Comparison of ENCODE assay signal across 28 cellular contexts in genomic region chr1:31272369-31272768, GRCh38. TPM values are rescaled to one million over a fixed set of nuclear protein-coding genes. Genes with fewer than 3 reads are reported as not detected.
"Had no signal": no experiment of that assay in that cellular context is flagged by ENCODE, and none has a peak within 500 bp of the region (broad histone marks: within the 10 kb centered on the region; RNA-seq: fewer than 3 reads in every experiment).

No MANE protein-coding gene starts in this region.

- H3K27me3 ChIP-seq: brain microvascular endothelial cell, cardiac muscle cell had no signal

- H3K27me3 Mint-ChIP-seq: activated CD4-positive, alpha-beta memory T cell treated with anti-CD3 and anti-CD28 coated beads for 36 hours; activated CD4-positive, alpha-beta T cell treated with anti-CD3 and anti-CD28 coated beads, Interleukin-2, amount 10 ng/mL, durations not matched to agents 7 days and 5 days; activated naive CD4-positive, alpha-beta T cell treated with anti-CD3 and anti-CD28 coated beads, Interleukin-2, amount 10 ng/mL, durations not matched to agents 7 days and 5 days; activated naive CD8-positive, alpha-beta T cell treated with anti-CD3 and anti-CD28 coated beads for 36 hours; T-cell had no signal

- H3K4me3 Mint-ChIP-seq: activated CD4-positive, alpha-beta memory T cell treated with anti-CD3 and anti-CD28 coated beads for 36 hours; activated CD4-positive, alpha-beta T cell treated with anti-CD3 and anti-CD28 coated beads, Interleukin-2, amount 10 ng/mL, durations not matched to agents 7 days and 5 days; activated naive CD4-positive, alpha-beta T cell treated with anti-CD3 and anti-CD28 coated beads, Interleukin-2, amount 10 ng/mL, durations not matched to agents 7 days and 5 days; activated naive CD8-positive, alpha-beta T cell treated with anti-CD3 and anti-CD28 coated beads for 36 hours; T-cell had no signal

- H3K27ac Mint-ChIP-seq: activated CD4-positive, alpha-beta memory T cell treated with anti-CD3 and anti-CD28 coated beads for 36 hours; activated CD4-positive, alpha-beta T cell treated with anti-CD3 and anti-CD28 coated beads, Interleukin-2, amount 10 ng/mL, durations not matched to agents 7 days and 5 days; activated naive CD4-positive, alpha-beta T cell treated with anti-CD3 and anti-CD28 coated beads, Interleukin-2, amount 10 ng/mL, durations not matched to agents 7 days and 5 days; activated naive CD8-positive, alpha-beta T cell treated with anti-CD3 and anti-CD28 coated beads for 36 hours; activated T-helper 2 cell treated with anti-CD3 and anti-CD28 coated beads, Interferon-gamma antibody, Interleukin-2, Interleukin-4, amounts not matched to agents 10 μg/mL and 5 μg/mL and 100 μg/mL, durations not matched to agents 14 hours and 24 hours and 36 hours; T-cell had no signal

- DNase-seq: activated CD4-positive, alpha-beta memory T cell treated with anti-CD3 and anti-CD28 coated beads for 36 hours; activated CD4-positive, alpha-beta T cell treated with anti-CD3 and anti-CD28 coated beads, Interleukin-2, amount 10 ng/mL, durations not matched to agents 7 days and 5 days; activated CD4-positive, CD25-positive, alpha-beta regulatory T cell; activated CD8-positive, alpha-beta memory T cell treated with anti-CD3 and anti-CD28 coated beads for 24 hours; activated gamma-delta T cell treated with Interleukin-2 at 50 U/mL for 16 hours; activated naive CD4-positive, alpha-beta T cell treated with anti-CD3 and anti-CD28 coated beads, Interleukin-2, amount 10 ng/mL, durations not matched to agents 7 days and 5 days; activated naive CD8-positive, alpha-beta T cell treated with anti-CD3 and anti-CD28 coated beads for 36 hours; activated T-cell treated with anti-CD3 and anti-CD28 coated beads, Interleukin-2, amount 50 U/mL, for 48 hours; brain microvascular endothelial cell; MM.1S; NCI-H1105; NCI-H1436; NCI-H1694 treated with DMSO at 0.1 percent for 48 hours; NCI-H2081; NCI-H446; NCI-H524; NCI-H774; NK-92 treated with Interleukin-12 subunit alpha and Interleukin-12 subunit beta, amount 100 ng/mL, for 24 hours; OCI-M1; RPMI8226; T-cell; T-helper 2 cell; T1000 had no signal

- H3K4me1 Mint-ChIP-seq: activated naive CD4-positive, alpha-beta T cell treated with anti-CD3 and anti-CD28 coated beads, Interleukin-2, amount 10 ng/mL, durations not matched to agents 7 days and 5 days had no signal

- H3K27ac ChIP-seq: brain microvascular endothelial cell, cardiac muscle cell, SK-N-MC had no signal

- H3K9me3 Mint-ChIP-seq: activated CD4-positive, alpha-beta memory T cell treated with anti-CD3 and anti-CD28 coated beads for 36 hours; activated CD4-positive, alpha-beta T cell treated with anti-CD3 and anti-CD28 coated beads, Interleukin-2, amount 10 ng/mL, durations not matched to agents 7 days and 5 days; activated naive CD4-positive, alpha-beta T cell treated with anti-CD3 and anti-CD28 coated beads, Interleukin-2, amount 10 ng/mL, durations not matched to agents 7 days and 5 days; activated naive CD8-positive, alpha-beta T cell treated with anti-CD3 and anti-CD28 coated beads for 36 hours; activated T-helper 2 cell treated with anti-CD3 and anti-CD28 coated beads, Interferon-gamma antibody, Interleukin-2, Interleukin-4, amounts not matched to agents 10 μg/mL and 5 μg/mL and 100 μg/mL, durations not matched to agents 14 hours and 24 hours and 36 hours; T-cell had no signal

- ATAC-seq: Panc1, Right ventricle myocardium inferior, T-cell had no signal

- H3K4me3 ChIP-seq: cardiac muscle cell, SK-N-MC had no signal

RNA-seq across cellular contexts. Expression of gene NKAIN1, which starts 32.7 kb away (rescaled TPM):
- total RNA-seq: activated CD4-positive, alpha-beta memory T cell treated with anti-CD3 and anti-CD28 coated beads for 36 hours; activated naive CD8-positive, alpha-beta T cell treated with anti-CD3 and anti-CD28 coated beads for 36 hours; activated T-helper 2 cell treated with anti-CD3 and anti-CD28 coated beads, Interferon-gamma antibody, Interleukin-2, Interleukin-4, amounts not matched to agents 10 μg/mL and 5 μg/mL and 100 μg/mL, durations not matched to agents 14 hours and 24 hours and 36 hours had no signal
